In genomic region chr16:87316923-87317765, GRCh38 we compare ENCODE assay signal across 8 cellular contexts. TPM values are rescaled to one million over a fixed set of nuclear protein-coding genes. Genes with fewer than 3 reads are reported as not detected.
DNase-seq lines count a peak whose midpoint lies in the region; ATAC-seq, FAIRE-seq and TF ChIP-seq lines count a peak whose summit lies in the region.

C16orf95 (minus strand) TSS chr16:87317392; CDS start chr16:87317242, 150 bp downstream.

- peak within 1 kb of the TSS; percentile 77 for H2BK120ac ChIP-seq in trophoblast cell (ENCODE audit: insufficient read depth, low read length, poor library complexity)

- H3K27ac ChIP-seq in trophoblast cell (ENCODE audit: low read depth, low read length) (peak within 1 kb of the TSS; percentile 80), transverse colon (peak within 1 kb of the TSS; percentile 96 to 98 (median 96))

- TF ChIP-seq POLR2A in GM12892 (IDR thresholded peaks at IDR 0.05; ENCODE audit: low read depth, low read length) (peak; percentile 77), transverse colon (IDR thresholded peaks at IDR 0.05) (peak; percentile 95)

- DNase-seq in GM12892 (ENCODE audit: insufficient read length) (peak; percentile 99), NCI-H1417 treated with DMSO at 0.1 percent for 48 hours (lab: John Stamatoyannopoulos, UW) (peak; percentile 86), SW 1271 (lab: John Stamatoyannopoulos, UW) (peak; percentile 77 to 87), adipocyte (ENCODE audit: low read depth) (peak; percentile 98), cardiac septum (ENCODE audit: low spot score) (peak; percentile 98), trophoblast cell (peak; percentile 93 to 99), transverse colon (peak; percentile 97)

- peak within 1 kb of the TSS; percentile 30 for H2AK5ac ChIP-seq in trophoblast cell (ENCODE audit: low read length)

- H3K4me2 ChIP-seq in trophoblast cell (ENCODE audit: low read length), result peak within 1 kb of the TSS; percentile 92

- H3K4ac ChIP-seq in trophoblast cell (ENCODE audit: low read depth, low read length), result peak within 1 kb of the TSS; percentile 93

- H3K4me1 ChIP-seq in adipocyte (ENCODE audit: control insufficient read depth, insufficient read depth, low read length) (peaks cover 16% of the 10 kb centered on the region), trophoblast cell (ENCODE audit: control insufficient read depth in 1 of 2, insufficient read depth in 2 of 2, low read length in 2 of 2) (peaks cover 5% of the 10 kb centered on the region in 2 experiments), transverse colon (peaks cover 7 to 11% (median 9%) of the 10 kb centered on the region in 4 donors)

- H3K9me3 ChIP-seq in adipocyte (ENCODE audit: control insufficient read depth, low read length) (no peaks in the 10 kb centered on the region), trophoblast cell (ENCODE audit: insufficient read depth, low read depth, low read length) (no peaks in the 10 kb centered on the region), transverse colon (no peaks in the 10 kb centered on the region)

- intact Hi-C loops in cardiac septum (cut with DNase I) (loop anchor here (2.0 to 10.0 kb wide), 3 partner anchors 68 to 318 kb away; partner anchors contain the start of gene MAP1LC3B), transverse colon (cut with DNase I; ENCODE audit: low total_unique reads) (loop anchor here (5.0 kb wide), 1 partner anchor 75 kb away; the partner anchor contains the start of gene MAP1LC3B)

- FAIRE-seq in GM12892 (lab: Jason Lieb, UNC), result peak; percentile 72

- WGBS in trophoblast cell (ENCODE audit: extremely low coverage, insufficient coverage, insufficient read length), result no CpG with 5 or more reads among the region's 65 CpGs
- WGBS in transverse colon (ENCODE audit: low coverage in 1 of 2), 2 donors, result 0% methylated on average over 59 of the region's 65 CpGs; no CpG with 5 or more reads in 1 of the 2 donors

- no peak within 1 kb of the TSS for H3K23ac ChIP-seq in trophoblast cell (ENCODE audit: low read length)

- peak; percentile 90 for ATAC-seq in HG02840 (IDR thresholded peaks at IDR 0.05; ENCODE audit: low FRiP score, unreplicated experiment)

- H4K91ac ChIP-seq in trophoblast cell (ENCODE audit: low read depth, low read length), result peak within 1 kb of the TSS; percentile 89

- peak within 1 kb of the TSS; percentile 70 for H2AFZ ChIP-seq in trophoblast cell (ENCODE audit: insufficient read depth, low read length, poor library complexity)

- H3K36me3 ChIP-seq in adipocyte (ENCODE audit: control insufficient read depth, insufficient read depth, low read length, severe bottlenecking), result no peaks in the 10 kb centered on the region
- peaks cover 0 to 2% of the 10 kb centered on the region in 2 experiments for H3K36me3 ChIP-seq in trophoblast cell (ENCODE audit: control insufficient read depth in 1 of 2, insufficient read depth in 2 of 2, low read length in 2 of 2)
- no peaks in the 10 kb centered on the region for H3K36me3 ChIP-seq in transverse colon

- H3K14ac ChIP-seq in trophoblast cell (ENCODE audit: low read length), result peak within 1 kb of the TSS; percentile 93

- H3K79me2 ChIP-seq in trophoblast cell (ENCODE audit: control insufficient read depth, insufficient read depth, low read length, poor library complexity), result peaks cover 9% of the 10 kb centered on the region

- H3K27me3 ChIP-seq in adipocyte (replicated peaks; ENCODE audit: control insufficient read depth, insufficient read depth, low read length), result no peaks in the 10 kb centered on the region
- H3K27me3 ChIP-seq in trophoblast cell (ENCODE audit: insufficient read depth, low read length), result no peaks in the 10 kb centered on the region
- H3K27me3 ChIP-seq in transverse colon, result no peaks in the 10 kb centered on the region

- no peak for TF ChIP-seq EP300 in transverse colon (IDR thresholded peaks at IDR 0.05; ENCODE audit: low read depth)

- H4K8ac ChIP-seq in trophoblast cell (ENCODE audit: low read depth, low read length), result peak within 1 kb of the TSS; percentile 88

- H3K4me3 ChIP-seq in adipocyte (ENCODE audit: low read length) (peak within 1 kb of the TSS; percentile 92), trophoblast cell (ENCODE audit: low read depth, low read length) (peak within 1 kb of the TSS; percentile 90), transverse colon (peak within 1 kb of the TSS; percentile 80 to 98 (median 89))

- H3K79me1 ChIP-seq in trophoblast cell (ENCODE audit: low read length), result peaks cover 7% of the 10 kb centered on the region

- peak within 1 kb of the TSS; percentile 71 for H2BK5ac ChIP-seq in trophoblast cell (ENCODE audit: low read depth, low read length, poor library complexity)

- peak; percentile 55 to 83 (median 66) for TF ChIP-seq CTCF in transverse colon (IDR thresholded peaks at IDR 0.05)

- peak within 1 kb of the TSS; percentile 57 for H3K18ac ChIP-seq in trophoblast cell (ENCODE audit: low read length)

- in situ Hi-C loops in transverse colon (cut with MboI; ENCODE audit: low pct_ligation_motif_present in 1 of 4, low pct_unique_long_range_greater_than_20kb in 1 of 4, low sequenced_read_pairs in 3 of 4), result loop anchor here in 1 of 4 donors (25.0 kb wide), 1 partner anchor 320 kb away; no protein-coding TSS in a partner anchor

- no peak within 1 kb of the TSS for H2BK12ac ChIP-seq in trophoblast cell (ENCODE audit: low read length)

- peak within 1 kb of the TSS; percentile 98 for H3K9ac ChIP-seq in adipocyte (ENCODE audit: low read length)
- peak within 1 kb of the TSS; percentile 99 for H3K9ac ChIP-seq in trophoblast cell (ENCODE audit: low read length)

- H4K12ac ChIP-seq in trophoblast cell (ENCODE audit: low read depth, low read length), result peak within 1 kb of the TSS; percentile 93

RNA-seq across cellular contexts. Expression of gene C16orf95, which starts in this region (rescaled TPM):
- polyA plus RNA-seq in GM12892 (2012; ENCODE audit: missing spikeins), result 4.2 TPM
- total RNA-seq in cardiac septum, result 3.2 TPM
- 4.3 and 4.4 TPM in 2 replicates for polyA plus RNA-seq in trophoblast cell (2013)
- 1 to 10 TPM in 2 of 4 donors, not detected in 2; 1.1 to 2.3 TPM for total RNA-seq in transverse colon

Comparison
In these comparisons a context has a peak if more than half of its experiments do, and no peak if none do; other contexts are left out.
1. Peak in every context shown above with its lines: DNase-seq, ATAC-seq, H3K4me3 ChIP-seq and H3K27ac ChIP-seq.